1 cellular context compared by ENCODE assay signal in genomic region chr7:143240323-143241168, GRCh38.
TF ChIP-seq lines count a peak whose summit lies in the region.

No MANE protein-coding gene starts in this region.

TF ChIP-seq in endothelial cell of umbilical vein, 7 proteins besides CTCF, POLR2A, EP300 and RAD21:
- TF ChIP-seq FOS (IDR thresholded peaks at IDR 0.05; ENCODE audit: borderline replicate concordance, insufficient read depth, low read length) (no peak), JUN (IDR thresholded peaks at IDR 0.05; ENCODE audit: borderline replicate concordance, insufficient read depth, insufficient read length, low read depth) (no peak), POLR2AphosphoS5 (IDR thresholded peaks at IDR 0.05; ENCODE audit: insufficient read depth, low read depth, low read length) (no peak), MYC (IDR thresholded peaks at IDR 0.05; ENCODE audit: low read depth, low read length) (no peak)
TF ChIP-seq in endothelial cell of umbilical vein: peak in this region for 0.
